Comparison of ENCODE assay signal across 8 cellular contexts in the genomic region with DNA sequence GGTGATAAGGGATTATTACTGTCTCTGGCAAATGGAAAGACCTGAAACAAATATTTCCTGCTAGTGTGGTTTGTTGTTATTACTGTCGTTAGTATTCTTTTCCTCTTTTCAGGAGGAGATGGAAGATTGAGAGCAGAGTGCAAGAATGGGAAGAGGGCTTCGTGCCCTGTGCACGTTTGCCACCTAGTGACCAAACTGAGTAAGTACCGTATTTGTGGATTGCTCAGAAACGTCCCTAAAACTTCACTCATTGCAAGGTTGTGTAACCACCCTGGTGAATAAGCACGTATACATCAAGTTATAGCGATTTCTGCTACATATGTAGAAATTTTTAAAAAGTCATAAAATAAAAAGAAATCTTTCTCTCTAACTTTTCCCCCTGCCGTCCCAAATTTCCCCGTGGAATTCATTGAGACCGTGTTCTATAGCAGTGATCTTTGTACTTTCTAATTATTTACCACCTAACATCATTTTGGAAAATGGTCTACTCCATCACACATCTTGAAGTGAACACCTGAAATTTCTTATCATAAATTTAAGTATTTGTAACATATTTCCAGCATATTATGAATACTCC. TPM values are rescaled to one million over a fixed set of nuclear protein-coding genes. Genes with fewer than 3 reads are reported as not detected.
DNase-seq lines count a peak whose midpoint lies in the region; ATAC-seq and TF ChIP-seq lines count a peak whose summit lies in the region.

No MANE protein-coding gene starts in this region.

- H3K9me3 ChIP-seq in psoas muscle: no peaks in the 10 kb centered on the region

- WGBS in psoas muscle, 3 donors: 22 to 24% (median 23%) methylated on average over 10 of the region's 10 CpGs

- no peak overlapping the region for H3K27ac ChIP-seq in psoas muscle

- DNase-seq in NCI-H446 (lab: John Stamatoyannopoulos, UW) (peak; percentile 1 to 35), NCI-H446 treated with DMSO at 0.1 percent for 48 hours (lab: John Stamatoyannopoulos, UW) (no peak), GM20000 (ENCODE audit: low spot score) (peak; percentile 7), HuH-7.5 (ENCODE audit: low spot score) (peak; percentile 5), SKM-1 treated with dmso at 0.1 percent for 144 hours (lab: John Stamatoyannopoulos, UW; ENCODE audit: unreplicated experiment) (peak; percentile 25), fibroblast of pulmonary artery (ENCODE audit: low read depth) (peak; percentile 70), psoas muscle (no peak)

- H3K4me1 ChIP-seq in psoas muscle: no peaks in the 10 kb centered on the region

- peak in 2 of 4 donors; percentile 46 to 54 for ATAC-seq in psoas muscle
- ATAC-seq in GM19324 (IDR thresholded peaks at IDR 0.05; ENCODE audit: low FRiP score, unreplicated experiment): no peak

- no peaks in the 10 kb centered on the region for H3K36me3 ChIP-seq in psoas muscle (ENCODE audit: insufficient read depth in 1 of 2, low read depth in 1 of 2)

- intact Hi-C loops in psoas muscle (cut with DNase I): loop anchor here in 1 of 2 donors (10.0 kb wide), 1 partner anchor 159 kb away; no protein-coding TSS in a partner anchor

- H3K4me3 ChIP-seq in fibroblast of pulmonary artery (replicated peaks; ENCODE audit: low read depth, low read length) (no peak overlapping the region), psoas muscle (no peak overlapping the region)

- no peaks in the 10 kb centered on the region for H3K27me3 ChIP-seq in psoas muscle (ENCODE audit: insufficient read depth in 3 of 3, low read length in 2 of 3)

- peak; percentile 42 for TF ChIP-seq CTCF in GM20000 (IDR thresholded peaks at IDR 0.05; ENCODE audit: extremely low read depth, missing control alignments)
- peak; percentile 74 for TF ChIP-seq CTCF in fibroblast of pulmonary artery (IDR thresholded peaks at IDR 0.05; ENCODE audit: low read length, missing control alignments)
- peak; percentile 73 for TF ChIP-seq CTCF in psoas muscle (IDR thresholded peaks at IDR 0.05)

RNA-seq across cellular contexts. Expression of a gene that starts 24.3 kb away (rescaled TPM):
- total RNA-seq in psoas muscle: 10 to 100 TPM; 28.5 to 56.4 (median 35.2) TPM
- under 1 TPM; 0.06 to 0.32 (median 0.18) TPM for polyA plus RNA-seq in psoas muscle

Comparison
In these comparisons a context has a peak if more than half of its experiments do, and no peak if none do; other contexts are left out.
1. DNase-seq: peak in NCI-H446 (2 of 2), GM20000 (single experiment), HuH-7.5 (single experiment), SKM-1 treated with dmso at 0.1 percent for 144 hours (single experiment) and fibroblast of pulmonary artery (single experiment); none in NCI-H446 treated with DMSO at 0.1 percent for 48 hours (single experiment) and psoas muscle (0 of 2).
2. Peak in every context shown above with its lines, with median percentiles within 50 percentile points of each other: CTCF ChIP-seq.